ENCODE assay signal across 9 cellular contexts in the genomic region with DNA sequence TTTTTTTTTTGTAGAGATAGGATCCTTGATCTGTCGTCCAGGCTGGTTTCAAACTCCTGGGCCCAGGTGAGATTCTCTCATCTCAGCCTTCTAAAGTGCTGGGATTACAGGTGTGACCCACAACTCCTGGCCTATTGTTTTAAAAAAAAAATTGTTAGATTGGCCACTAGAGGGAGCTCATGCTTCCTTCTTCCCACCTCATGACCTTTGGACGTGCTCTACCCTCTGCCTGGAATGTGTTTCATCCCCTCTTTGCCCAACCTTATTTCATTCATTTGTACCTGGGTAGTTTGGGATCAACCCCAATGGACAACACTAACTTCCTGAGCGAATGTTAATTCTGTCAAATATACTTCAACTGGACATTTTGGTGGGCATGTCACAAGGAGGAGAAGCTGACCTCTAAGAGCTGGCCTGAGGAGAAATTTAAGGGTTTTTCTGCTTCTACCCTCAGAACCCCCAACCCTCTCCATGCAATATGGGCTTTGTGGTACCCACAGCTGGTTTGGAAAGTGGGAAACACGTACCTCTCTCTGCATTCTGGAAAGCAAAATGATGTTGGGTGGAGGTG. TPM values are rescaled to one million over a fixed set of nuclear protein-coding genes. Genes with fewer than 3 reads are reported as not detected.
DNase-seq lines count a peak whose midpoint lies in the region; ATAC-seq, FAIRE-seq and TF ChIP-seq lines count a peak whose summit lies in the region.
"Had no signal": no experiment of that assay in that cellular context is flagged by ENCODE, and none has a peak within 500 bp of the region (broad histone marks: within the 10 kb centered on the region; RNA-seq: fewer than 3 reads in every experiment).

No MANE protein-coding gene starts in this region.

- H3K36me3 ChIP-seq in GM06990 (ENCODE audit: control insufficient read depth, insufficient read depth, low read length): no peaks in the 10 kb centered on the region
- no peaks in the 10 kb centered on the region for H3K36me3 ChIP-seq in keratinocyte (ENCODE audit: control insufficient read depth in 2 of 2, extremely low read depth in 1 of 2, insufficient read depth in 2 of 2, low read length in 2 of 2)
- H3K36me3 ChIP-seq in upper lobe of left lung: no peaks in the 10 kb centered on the region

- intact Hi-C loops in activated T-helper 2 cell treated with anti-CD3 and anti-CD28 coated beads, Interferon-gamma antibody, Interleukin-2, Interleukin-4, amounts not matched to agents 10 μg/mL and 5 μg/mL and 100 μg/mL, durations not matched to agents 14 hours and 24 hours and 36 hours (cut with micrococcal nuclease): no loop called here

- H3K4me2 ChIP-seq in keratinocyte (ENCODE audit: control insufficient read depth, extremely low read depth, insufficient read depth, low read depth, low read length): no peak overlapping the region

- H3K4me3 ChIP-seq in GM06990 (replicated peaks; ENCODE audit: low read depth, low read length) (no peak overlapping the region), keratinocyte (ENCODE audit: control insufficient read depth in 2 of 3, extremely low read depth in 1 of 3, insufficient read depth in 2 of 3, low read depth in 1 of 3, low read length in 3 of 3) (no peak overlapping the region), upper lobe of left lung (no peak overlapping the region)

- H3K4me1 Mint-ChIP-seq in activated T-cell treated with anti-CD3 and anti-CD28 coated beads, Interleukin-2, amount 50 U/mL, for 72 hours (ENCODE audit: low read depth): no peaks in the 10 kb centered on the region
- no peaks in the 10 kb centered on the region for H3K4me1 Mint-ChIP-seq in activated T-helper 2 cell treated with anti-CD3 and anti-CD28 coated beads, Interferon-gamma antibody, Interleukin-2, Interleukin-4, amounts not matched to agents 10 μg/mL and 5 μg/mL and 100 μg/mL, durations not matched to agents 14 hours and 24 hours and 36 hours (ENCODE audit: low read depth)

- WGBS in upper lobe of left lung, 2 donors: 46 to 50% methylated on average over 4 of the region's 4 CpGs

- DNase-seq in ACHN: peak; percentile 36
- DNase-seq in GM06990 (ENCODE audit: extremely low read depth, insufficient read length): no peak
- DNase-seq in LoVo (ENCODE audit: low spot score): peak; percentile 77
- peak; percentile 9 to 11 for DNase-seq in activated T-cell treated with anti-CD3 and anti-CD28 coated beads, Interleukin-2, amount 50 U/mL, for 72 hours
- DNase-seq in keratinocyte (ENCODE audit: low read depth, low spot score): no peak
- no peak for DNase-seq in upper lobe of left lung
- no peak for DNase-seq in activated T-helper 2 cell treated with anti-CD3 and anti-CD28 coated beads, Interferon-gamma antibody, Interleukin-2, Interleukin-4, amounts not matched to agents 10 μg/mL and 5 μg/mL and 100 μg/mL, durations not matched to agents 14 hours and 24 hours and 36 hours (ENCODE audit: low spot score)
- DNase-seq in hepatic stellate cell (ENCODE audit: low spot score): no peak

- peak; percentile 61 for FAIRE-seq in keratinocyte (lab: Jason Lieb, UNC)

- H3K9me3 Mint-ChIP-seq in activated T-cell treated with anti-CD3 and anti-CD28 coated beads, Interleukin-2, amount 50 U/mL, for 72 hours: peaks cover 2 to 3% of the 10 kb centered on the region in 2 donors
- no peaks in the 10 kb centered on the region for H3K9me3 Mint-ChIP-seq in activated T-helper 2 cell treated with anti-CD3 and anti-CD28 coated beads, Interferon-gamma antibody, Interleukin-2, Interleukin-4, amounts not matched to agents 10 μg/mL and 5 μg/mL and 100 μg/mL, durations not matched to agents 14 hours and 24 hours and 36 hours

- ATAC-seq in activated T-cell treated with anti-CD3 and anti-CD28 coated beads, Interleukin-2, amount 50 U/mL, for 72 hours (replicated peaks in 1 of 2): peak; percentile 53 to 57
- peak; percentile 56 to 78 for ATAC-seq in upper lobe of left lung (ENCODE audit: low FRiP score in 2 of 2)

- dilution Hi-C loops in keratinocyte (cut with MboI; ENCODE audit: extremely low pct_ligation_motif_present, low sequenced_read_pairs): no loop called here

- H3K79me2 ChIP-seq in keratinocyte (ENCODE audit: control insufficient read depth, insufficient read depth, low read length): no peaks in the 10 kb centered on the region

- in situ Hi-C loops in ACHN (cut with HindIII; ENCODE audit: low pct_ligation_motif_present, low pct_unique_long_range_greater_than_20kb, low sequenced_read_pairs): no loop called here

- H3K9me3 ChIP-seq in keratinocyte (ENCODE audit: control insufficient read depth, low read depth, low read length): no peaks in the 10 kb centered on the region
- no peaks in the 10 kb centered on the region for H3K9me3 ChIP-seq in upper lobe of left lung

- TF ChIP-seq CTCF in GM06990 (IDR thresholded peaks at IDR 0.05; ENCODE audit: insufficient read depth, low read length, poor library complexity, severe bottlenecking): peak; percentile 51
- peak; percentile 58 to 65 (median 64) for TF ChIP-seq CTCF in keratinocyte (optimal IDR thresholded peaks at IDR 0.05 in 1 of 3, IDR thresholded peaks at IDR 0.05 in 1 of 3, conservative IDR thresholded peaks at IDR 0.05 in 1 of 3; ENCODE audit: extremely low read depth in 1 of 3, insufficient read depth in 2 of 3, low read length in 3 of 3)
- TF ChIP-seq CTCF in upper lobe of left lung (IDR thresholded peaks at IDR 0.05): peak; percentile 16 to 48 (median 30)

- H3K36me3 Mint-ChIP-seq in activated T-cell treated with anti-CD3 and anti-CD28 coated beads, Interleukin-2, amount 50 U/mL, for 72 hours (ENCODE audit: insufficient read depth in 2 of 2): no peaks in the 10 kb centered on the region
- no peaks in the 10 kb centered on the region for H3K36me3 Mint-ChIP-seq in activated T-helper 2 cell treated with anti-CD3 and anti-CD28 coated beads, Interferon-gamma antibody, Interleukin-2, Interleukin-4, amounts not matched to agents 10 μg/mL and 5 μg/mL and 100 μg/mL, durations not matched to agents 14 hours and 24 hours and 36 hours (ENCODE audit: low read depth)

- no peak overlapping the region for H2AFZ ChIP-seq in keratinocyte (ENCODE audit: control insufficient read depth, low read length)

- no peak overlapping the region for H3K27ac Mint-ChIP-seq in activated T-cell treated with anti-CD3 and anti-CD28 coated beads, Interleukin-2, amount 50 U/mL, for 72 hours
- no peak overlapping the region for H3K27ac Mint-ChIP-seq in activated T-helper 2 cell treated with anti-CD3 and anti-CD28 coated beads, Interferon-gamma antibody, Interleukin-2, Interleukin-4, amounts not matched to agents 10 μg/mL and 5 μg/mL and 100 μg/mL, durations not matched to agents 14 hours and 24 hours and 36 hours

- H3K27ac ChIP-seq in keratinocyte (ENCODE audit: control insufficient read depth, insufficient read depth, low read length) (no peak overlapping the region), upper lobe of left lung (no peak overlapping the region)

- H3K4me1 ChIP-seq in keratinocyte (ENCODE audit: control insufficient read depth, extremely low read depth, insufficient read depth, low read length): no peaks in the 10 kb centered on the region
- no peaks in the 10 kb centered on the region for H3K4me1 ChIP-seq in upper lobe of left lung

- H3K9ac ChIP-seq in keratinocyte (ENCODE audit: control insufficient read depth, extremely low read depth, insufficient read depth, low read length): no peak overlapping the region

- H3K27me3 Mint-ChIP-seq in activated T-cell treated with anti-CD3 and anti-CD28 coated beads, Interleukin-2, amount 50 U/mL, for 72 hours (ENCODE audit: low read depth): no peaks in the 10 kb centered on the region
- peaks cover 11% of the 10 kb centered on the region for H3K27me3 Mint-ChIP-seq in activated T-helper 2 cell treated with anti-CD3 and anti-CD28 coated beads, Interferon-gamma antibody, Interleukin-2, Interleukin-4, amounts not matched to agents 10 μg/mL and 5 μg/mL and 100 μg/mL, durations not matched to agents 14 hours and 24 hours and 36 hours (ENCODE audit: low read depth)

- H3K9me1 ChIP-seq in keratinocyte (ENCODE audit: control insufficient read depth, extremely low read depth, insufficient read depth, low read length): no peaks in the 10 kb centered on the region

- no peak overlapping the region for H3K4me3 Mint-ChIP-seq in activated T-cell treated with anti-CD3 and anti-CD28 coated beads, Interleukin-2, amount 50 U/mL, for 72 hours
- H3K4me3 Mint-ChIP-seq in activated T-helper 2 cell treated with anti-CD3 and anti-CD28 coated beads, Interferon-gamma antibody, Interleukin-2, Interleukin-4, amounts not matched to agents 10 μg/mL and 5 μg/mL and 100 μg/mL, durations not matched to agents 14 hours and 24 hours and 36 hours (ENCODE audit: low read depth): no peak overlapping the region

- TF ChIP-seq EP300 in upper lobe of left lung (IDR thresholded peaks at IDR 0.05): no peak

- no peak for TF ChIP-seq POLR2A in upper lobe of left lung (IDR thresholded peaks at IDR 0.05)

- H3K27me3 ChIP-seq in GM06990 (replicated peaks; ENCODE audit: control insufficient read depth, insufficient read depth, low read length): no peaks in the 10 kb centered on the region; the same call in 1 of the 2 replicates
- H3K27me3 ChIP-seq in keratinocyte (ENCODE audit: control insufficient read depth, extremely low read depth, insufficient read depth, low read length): no peaks in the 10 kb centered on the region
- no peaks in the 10 kb centered on the region for H3K27me3 ChIP-seq in upper lobe of left lung

- H4K20me1 ChIP-seq in keratinocyte (ENCODE audit: control insufficient read depth, extremely low read depth, insufficient read depth, low read length): no peaks in the 10 kb centered on the region

RNA-seq across cellular contexts. Expression of gene PPEF2, which starts 6.4 kb away (rescaled TPM):
- not detected for total RNA-seq in activated T-cell treated with anti-CD3 and anti-CD28 coated beads, Interleukin-2, amount 50 U/mL, for 72 hours
- 0.03 TPM in 2 of 3 replicates, not detected in the other for polyA plus RNA-seq in keratinocyte
- polyA plus RNA-seq in keratinocyte (2011; ENCODE audit: low read depth): not detected
- polyA plus RNA-seq in keratinocyte (2011; cell fraction: cytosol; rRNA removed): not detected in 2 replicates
- polyA plus RNA-seq in keratinocyte (2011; cell fraction: nucleus; rRNA removed): 0.08 and 0.34 TPM in 2 replicates
- 0.11 TPM in 1 of 2 replicates, not detected in the other for polyA plus RNA-seq in keratinocyte (2012; ENCODE audit: low replicate concordance)
- polyA minus RNA-seq in keratinocyte: not detected in 3 replicates
- not detected for polyA minus RNA-seq in keratinocyte (2011; cell fraction: cytosol; rRNA and poly(A)+ RNA removed)
- polyA minus RNA-seq in keratinocyte (2011; cell fraction: nucleus; rRNA and poly(A)+ RNA removed): 0.11 TPM in 1 of 2 replicates, not detected in the other
- total RNA-seq in upper lobe of left lung: not detected
- 0.11 TPM in 1 of 2 replicates, not detected in the other for total RNA-seq in activated T-helper 2 cell treated with anti-CD3 and anti-CD28 coated beads, Interferon-gamma antibody, Interleukin-2, Interleukin-4, amounts not matched to agents 10 μg/mL and 5 μg/mL and 100 μg/mL, durations not matched to agents 14 hours and 24 hours and 36 hours
- total RNA-seq: glomerular endothelial cell had no signal

RNA-seq across cellular contexts. Expression of gene NAAA, which starts 45.0 kb away (rescaled TPM):
- 10 to 100 TPM; 22.4 to 31.6 TPM for total RNA-seq in activated T-cell treated with anti-CD3 and anti-CD28 coated beads, Interleukin-2, amount 50 U/mL, for 72 hours
- polyA plus RNA-seq in keratinocyte: 8.9 to 12.2 TPM (median 11.4 TPM) in 3 replicates
- polyA plus RNA-seq in keratinocyte (2011; ENCODE audit: low read depth): 9.3 TPM
- 8.4 and 9.6 TPM in 2 replicates for polyA plus RNA-seq in keratinocyte (2011; cell fraction: cytosol; rRNA removed)
- polyA plus RNA-seq in keratinocyte (2011; cell fraction: nucleus; rRNA removed): 16.6 and 19.0 TPM in 2 replicates
- polyA plus RNA-seq in keratinocyte (2012; ENCODE audit: low replicate concordance): 6.1 and 7.3 TPM in 2 replicates
- 5.0 to 14.4 TPM (median 12.8 TPM) in 3 replicates for polyA minus RNA-seq in keratinocyte
- 14.4 TPM for polyA minus RNA-seq in keratinocyte (2011; cell fraction: cytosol; rRNA and poly(A)+ RNA removed)
- polyA minus RNA-seq in keratinocyte (2011; cell fraction: nucleus; rRNA and poly(A)+ RNA removed): 12.5 and 18.6 TPM in 2 replicates
- total RNA-seq in upper lobe of left lung: 10 to 100 TPM; 14.4 to 45.6 (median 36.7) TPM
- total RNA-seq in activated T-helper 2 cell treated with anti-CD3 and anti-CD28 coated beads, Interferon-gamma antibody, Interleukin-2, Interleukin-4, amounts not matched to agents 10 μg/mL and 5 μg/mL and 100 μg/mL, durations not matched to agents 14 hours and 24 hours and 36 hours: 30.8 and 33.9 TPM in 2 replicates

Comparison
In these comparisons a context has a peak if more than half of its experiments do, and no peak if none do; other contexts are left out.
1. DNase-seq: peak in ACHN (single experiment), LoVo (single experiment) and activated T-cell treated with anti-CD3 and anti-CD28 coated beads, Interleukin-2, amount 50 U/mL, for 72 hours (2 of 2); none in GM06990 (single experiment), keratinocyte (single experiment), upper lobe of left lung (0 of 2), activated T-helper 2 cell treated with anti-CD3 and anti-CD28 coated beads, Interferon-gamma antibody, Interleukin-2, Interleukin-4, amounts not matched to agents 10 μg/mL and 5 μg/mL and 100 μg/mL, durations not matched to agents 14 hours and 24 hours and 36 hours (single experiment) and hepatic stellate cell (single experiment).
2. Peak in every context shown above with its lines, with median percentiles within 50 percentile points of each other: CTCF ChIP-seq.